Comparison of ENCODE assay signal across 13 cellular contexts in the genomic region with DNA sequence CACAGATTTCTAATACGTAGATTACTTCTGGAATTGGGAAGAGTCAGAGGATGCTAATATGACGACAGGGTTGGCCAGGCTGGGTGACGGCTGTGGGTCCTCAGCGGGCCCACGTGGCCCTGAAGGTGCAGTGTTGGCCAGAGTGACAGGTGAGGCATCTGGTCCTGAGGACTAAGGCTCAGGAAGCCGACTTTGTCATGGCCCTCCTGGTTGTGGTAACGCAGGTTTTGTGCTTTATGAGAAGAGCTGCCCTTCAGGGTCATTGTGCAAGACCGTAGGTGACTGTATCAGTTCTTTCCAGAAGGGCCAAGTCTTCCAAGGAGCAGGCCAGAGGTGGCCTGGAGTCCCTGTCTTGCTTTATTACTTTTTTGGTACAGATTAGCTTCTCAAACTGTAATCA. TPM values are rescaled to one million over a fixed set of nuclear protein-coding genes. Genes with fewer than 3 reads are reported as not detected.
DNase-seq lines count a peak whose midpoint lies in the region; ATAC-seq and TF ChIP-seq lines count a peak whose summit lies in the region.
"Had no signal": no experiment of that assay in that cellular context is flagged by ENCODE, and none has a peak within 500 bp of the region (broad histone marks: within the 10 kb centered on the region; RNA-seq: fewer than 3 reads in every experiment).

No MANE protein-coding gene starts in this region.

- no peak for TF ChIP-seq CTCF in NB4 (IDR thresholded peaks at IDR 0.05; ENCODE audit: low read depth, low read length)
- TF ChIP-seq CTCF in psoas muscle (IDR thresholded peaks at IDR 0.05) = no peak
- TF ChIP-seq CTCF in GM20000 (IDR thresholded peaks at IDR 0.05; ENCODE audit: extremely low read depth, missing control alignments) = no peak

- H3K27me3 ChIP-seq in psoas muscle (ENCODE audit: insufficient read depth in 3 of 3, low read length in 2 of 3) = no peaks in the 10 kb centered on the region

- intact Hi-C loops in psoas muscle (cut with DNase I) = no loop called here

- H3K4me1 ChIP-seq in psoas muscle = peaks cover 43% of the 10 kb centered on the region

- no peaks in the 10 kb centered on the region for H3K27me3 Mint-ChIP-seq in activated CD8-positive, alpha-beta memory T cell treated with anti-CD3 and anti-CD28 coated beads, Interleukin-2, amount 10 ng/mL, durations not matched to agents 7 days and 5 days
- H3K27me3 Mint-ChIP-seq in central memory CD8-positive, alpha-beta T cell = no peaks in the 10 kb centered on the region

- DNase-seq in activated CD8-positive, alpha-beta memory T cell treated with anti-CD3 and anti-CD28 coated beads, Interleukin-2, amount 10 ng/mL, durations not matched to agents 7 days and 5 days = no peak
- no peak for DNase-seq in activated CD8-positive, alpha-beta memory T cell treated with anti-CD3 and anti-CD28 coated beads for 24 hours
- DNase-seq in NB4 (ENCODE audit: low read depth) (no peak), psoas muscle (peak in 1 of 2 donors; percentile 34), GM20000 (ENCODE audit: low spot score) (no peak), middle frontal gyrus (ENCODE audit: extremely low spot score, low spot score) (no peak), amniotic stem cell (lab: John Stamatoyannopoulos, UW) (no peak)
- DNase-seq in central memory CD8-positive, alpha-beta T cell (ENCODE audit: low spot score in 2 of 2) = no peak
- DNase-seq: activated CD4-positive, alpha-beta T cell treated with anti-CD3 and anti-CD28 coated beads, Interleukin-2, amount 50 U/mL, for 4 hours; glutamatergic neuron; mucosa of descending colon; NCI-H1694; stimulated activated CD4-positive, alpha-beta T cell treated with anti-CD3 and anti-CD28 coated beads, Interleukin-15, amount 100 ng/mL, for 24 hours had no signal

- H3K36me3 Mint-ChIP-seq in activated CD8-positive, alpha-beta memory T cell treated with anti-CD3 and anti-CD28 coated beads, Interleukin-2, amount 10 ng/mL, durations not matched to agents 7 days and 5 days = peaks cover 22% of the 10 kb centered on the region
- H3K36me3 Mint-ChIP-seq in central memory CD8-positive, alpha-beta T cell (ENCODE audit: insufficient read depth) = peaks cover 35% of the 10 kb centered on the region

- no peaks in the 10 kb centered on the region for H3K9me3 Mint-ChIP-seq in activated CD8-positive, alpha-beta memory T cell treated with anti-CD3 and anti-CD28 coated beads, Interleukin-2, amount 10 ng/mL, durations not matched to agents 7 days and 5 days (ENCODE audit: low read depth)
- H3K9me3 Mint-ChIP-seq in central memory CD8-positive, alpha-beta T cell = no peaks in the 10 kb centered on the region

- peak overlapping the region; percentile 32 for H3K27ac Mint-ChIP-seq in activated CD8-positive, alpha-beta memory T cell treated with anti-CD3 and anti-CD28 coated beads, Interleukin-2, amount 10 ng/mL, durations not matched to agents 7 days and 5 days
- H3K27ac Mint-ChIP-seq in central memory CD8-positive, alpha-beta T cell (ENCODE audit: low read depth) = peak overlapping the region; percentile 25

- H3K27ac ChIP-seq in psoas muscle = no peak overlapping the region

- no peak for ATAC-seq in activated CD8-positive, alpha-beta memory T cell treated with anti-CD3 and anti-CD28 coated beads, Interleukin-2, amount 10 ng/mL, durations not matched to agents 7 days and 5 days
- ATAC-seq in central memory CD8-positive, alpha-beta T cell (replicated peaks; ENCODE audit: extremely low read depth, poor library complexity, severe bottlenecking) = no peak
- no peak for ATAC-seq in psoas muscle
- ATAC-seq: mucosa of descending colon had no signal

- peak overlapping the region; percentile 1 for H3K4me3 Mint-ChIP-seq in activated CD8-positive, alpha-beta memory T cell treated with anti-CD3 and anti-CD28 coated beads, Interleukin-2, amount 10 ng/mL, durations not matched to agents 7 days and 5 days
- H3K4me3 Mint-ChIP-seq in central memory CD8-positive, alpha-beta T cell = peak overlapping the region; percentile 40

- peaks cover 32% of the 10 kb centered on the region for H3K4me1 Mint-ChIP-seq in activated CD8-positive, alpha-beta memory T cell treated with anti-CD3 and anti-CD28 coated beads, Interleukin-2, amount 10 ng/mL, durations not matched to agents 7 days and 5 days
- peaks cover 45% of the 10 kb centered on the region for H3K4me1 Mint-ChIP-seq in central memory CD8-positive, alpha-beta T cell

- WGBS in psoas muscle, 3 donors = 54 to 75% (median 68%) methylated on average over 8 of the region's 8 CpGs

- TF ChIP-seq POLR2A in NB4 (IDR thresholded peaks at IDR 0.05; ENCODE audit: extremely low read depth, insufficient read length) = no peak

- CTCF ChIA-PET in activated CD8-positive, alpha-beta memory T cell treated with anti-CD3 and anti-CD28 coated beads, Interleukin-2, amount 10 ng/mL, durations not matched to agents 7 days and 5 days (lab: Charles Lee) = interaction anchor here (0.8 to 1.2 kb wide), 2 partner anchors 9 to 74 kb away, joined by 3 to 4 read pairs; no protein-coding TSS in a partner anchor

- H3K36me3 ChIP-seq in psoas muscle (ENCODE audit: insufficient read depth in 1 of 2, low read depth in 1 of 2) = peaks cover 3 to 56% of the 10 kb centered on the region in 2 donors

- H3K4me3 ChIP-seq in NB4 (ENCODE audit: low read depth, low read length) (peak overlapping the region; percentile 97), psoas muscle (peak overlapping the region; percentile 98)
- H3K4me3 ChIP-seq: mucosa of descending colon had no signal

- H3K9me3 ChIP-seq in psoas muscle = no peaks in the 10 kb centered on the region
- H3K9me3 ChIP-seq: mucosa of descending colon had no signal

RNA-seq across cellular contexts. Expression of a gene that starts 2.5 kb away (rescaled TPM):
- total RNA-seq in activated CD8-positive, alpha-beta memory T cell treated with anti-CD3 and anti-CD28 coated beads, Interleukin-2, amount 10 ng/mL, durations not matched to agents 7 days and 5 days = 100 to 1,000 TPM; 170 to 204 TPM
- total RNA-seq in psoas muscle = 100 to 1,000 TPM; 101 to 203 (median 180) TPM
- 100 to 1,000 TPM; 113 to 275 (median 159) TPM for polyA plus RNA-seq in psoas muscle

RNA-seq across cellular contexts. Expression of a gene that starts 42.9 kb away (rescaled TPM):
- 10 to 100 TPM; 25.0 to 27.9 TPM for total RNA-seq in activated CD8-positive, alpha-beta memory T cell treated with anti-CD3 and anti-CD28 coated beads, Interleukin-2, amount 10 ng/mL, durations not matched to agents 7 days and 5 days
- total RNA-seq in psoas muscle = 10 to 100 TPM; 13.4 to 25.1 (median 21.7) TPM
- polyA plus RNA-seq in psoas muscle = 10 to 100 TPM in 2 of 3 donors, 1 to 10 TPM in 1; 8.4 to 14.3 (median 12.3) TPM

RNA-seq across cellular contexts. Expression of a gene that starts 46.2 kb away (rescaled TPM):
- 100 to 1,000 TPM in 1 of 2 experiments, 10 to 100 TPM in 1; 70.8 to 103 TPM for total RNA-seq in activated CD8-positive, alpha-beta memory T cell treated with anti-CD3 and anti-CD28 coated beads, Interleukin-2, amount 10 ng/mL, durations not matched to agents 7 days and 5 days
- total RNA-seq in psoas muscle = 10 to 100 TPM in 1 of 4 donors, 1 to 10 TPM in 3; 6.6 to 12.0 (median 9.4) TPM
- polyA plus RNA-seq in psoas muscle = 1 to 10 TPM; 7.7 to 8.2 (median 8.1) TPM

Comparison
In these comparisons a context has a peak if more than half of its experiments do, and no peak if none do; other contexts are left out.
1. RNA of a gene that starts 46.2 kb away (total RNA-seq): 70.8 to 103 TPM in activated CD8-positive, alpha-beta memory T cell treated with anti-CD3 and anti-CD28 coated beads, Interleukin-2, amount 10 ng/mL, durations not matched to agents 7 days and 5 days; 6.6 to 12.0 TPM in psoas muscle; every median in the first group is over 4 times any median in the second.